ENCODE assay signal across 8 cellular contexts in genomic region chr10:102641880-102642552, GRCh38. TPM values are rescaled to one million over a fixed set of nuclear protein-coding genes. Genes with fewer than 3 reads are reported as not detected.
DNase-seq lines count a peak whose midpoint lies in the region; ATAC-seq and TF ChIP-seq lines count a peak whose summit lies in the region.

No MANE protein-coding gene starts in this region.

- CTCF ChIA-PET in CD8-positive, alpha-beta T cell (lab: Charles Lee) = interaction anchor here (1.0 to 1.8 kb wide), 5 partner anchors 14 to 220 kb away, joined by 3 to 5 read pairs (median 3); no protein-coding TSS in a partner anchor

- peak overlapping the region; percentile 88 for H3K4me3 Mint-ChIP-seq in CD8-positive, alpha-beta T cell

- H3K27me3 ChIP-seq in CD8-positive, alpha-beta T cell (ENCODE audit: insufficient read depth, low read length) = no peaks in the 10 kb centered on the region
- H3K27me3 ChIP-seq in effector memory CD4-positive, alpha-beta T cell (replicated peaks; ENCODE audit: control insufficient read depth, insufficient read depth, low read length, poor library complexity, severe bottlenecking) = no peaks in the 10 kb centered on the region

- H3K36me3 Mint-ChIP-seq in CD8-positive, alpha-beta T cell = peaks cover 15% of the 10 kb centered on the region

- H3K27ac Mint-ChIP-seq in CD8-positive, alpha-beta T cell = peak overlapping the region; percentile 96

- peak overlapping the region; percentile 81 for H3K4me3 ChIP-seq in CD8-positive, alpha-beta T cell (ENCODE audit: low read depth, low read length)
- H3K4me3 ChIP-seq in effector memory CD4-positive, alpha-beta T cell (ENCODE audit: insufficient read depth, low read depth, low read length, poor library complexity, severe bottlenecking) = peak overlapping the region; percentile 92

- intact Hi-C loops in CD8-positive, alpha-beta T cell (cut with DNase I, micrococcal nuclease) = loop anchor here (1.0 to 10.0 kb wide), 16 partner anchors 29 to 1287 kb away; partner anchors contain the start of genes NFKB2 (in 2 of the 2), OGA (in 2 of the 2), WBP1L (in 2 of the 2) and ACTR1A (in 1 of the 2)

- POLR2A ChIA-PET in CD8-positive, alpha-beta T cell (lab: Charles Lee) = interaction anchor here (0.7 to 1.8 kb wide), 12 partner anchors 10 to 824 kb away, joined by 3 to 13 read pairs (median 5); partner anchors contain the start of genes ARL3, OGA, SFXN2 and SUFU

- peaks cover 12% of the 10 kb centered on the region for H3K4me1 ChIP-seq in CD8-positive, alpha-beta T cell (ENCODE audit: insufficient read depth, low read length)
- peaks cover 11% of the 10 kb centered on the region for H3K4me1 ChIP-seq in effector memory CD4-positive, alpha-beta T cell (ENCODE audit: control insufficient read depth, insufficient read depth, low read length, poor library complexity, severe bottlenecking)

- no peaks in the 10 kb centered on the region for H3K9me3 ChIP-seq in CD8-positive, alpha-beta T cell (ENCODE audit: low read length)
- no peaks in the 10 kb centered on the region for H3K9me3 ChIP-seq in effector memory CD4-positive, alpha-beta T cell (ENCODE audit: control insufficient read depth, low read length)

- ATAC-seq in CD8-positive, alpha-beta T cell = peak; percentile 69
- ATAC-seq in GM19467 (IDR thresholded peaks at IDR 0.05; ENCODE audit: unreplicated experiment) = peak; percentile 42

- H3K4me1 Mint-ChIP-seq in CD8-positive, alpha-beta T cell (ENCODE audit: low read depth) = peaks cover 25% of the 10 kb centered on the region

- peak overlapping the region; percentile 71 for H3K27ac ChIP-seq in CD8-positive, alpha-beta T cell (ENCODE audit: low read depth, low read length)
- peak overlapping the region; percentile 89 for H3K27ac ChIP-seq in effector memory CD4-positive, alpha-beta T cell (ENCODE audit: insufficient read depth, low read length, poor library complexity, severe bottlenecking)

- peak; percentile 94 to 99 (median 98) for DNase-seq in CD8-positive, alpha-beta T cell
- DNase-seq in HT-29 (ENCODE audit: low spot score) (peak; percentile 95), lung microvascular endothelial cell (ENCODE audit: low read depth in 2 of 2) (peak; percentile 98 to 99)
- DNase-seq in NK-92 treated with Interleukin-12 subunit alpha and Interleukin-12 subunit beta, amount 100 ng/mL, for 24 hours (lab: John Stamatoyannopoulos, UW) = peak; percentile 98
- DNase-seq in activated CD8-positive, alpha-beta memory T cell treated with anti-CD3 and anti-CD28 coated beads for 4 hours (ENCODE audit: low read depth in 2 of 2) = peak; percentile 96 to 97
- peak; percentile 96 to 97 (median 97) for DNase-seq in effector memory CD4-positive, alpha-beta T cell
- peak; percentile 96 to 98 (median 97) for DNase-seq in stimulated activated CD4-positive, alpha-beta T cell treated with anti-CD3 and anti-CD28 coated beads, TNF-alpha, amount 100 ng/mL, for 4 hours (ENCODE audit: low read depth in 3 of 3)

- no peak for TF ChIP-seq CTCF in CD8-positive, alpha-beta T cell (IDR thresholded peaks at IDR 0.05)

- H3K36me3 ChIP-seq in CD8-positive, alpha-beta T cell (ENCODE audit: insufficient read depth, low read length) = no peaks in the 10 kb centered on the region
- H3K36me3 ChIP-seq in effector memory CD4-positive, alpha-beta T cell (ENCODE audit: control insufficient read depth, insufficient read depth, low read length) = no peaks in the 10 kb centered on the region

- no peaks in the 10 kb centered on the region for H3K27me3 Mint-ChIP-seq in CD8-positive, alpha-beta T cell (ENCODE audit: low read depth)

- H3K9me3 Mint-ChIP-seq in CD8-positive, alpha-beta T cell = no peaks in the 10 kb centered on the region

RNA-seq across cellular contexts. Expression of gene TRIM8, which starts 2.3 kb away (rescaled TPM):
- total RNA-seq in CD8-positive, alpha-beta T cell = 10 to 100 TPM; 47.9 to 53.1 TPM
- 81.2 and 82.3 TPM in 2 replicates for total RNA-seq in HT-29 (2014; rRNA removed; shearing (Covaris generic))
- 42.7 and 67.5 TPM in 2 replicates for total RNA-seq in lung microvascular endothelial cell

Comparison
In these comparisons a context has a peak if more than half of its experiments do, and no peak if none do; other contexts are left out.
1. Peak in every context shown above with its lines: DNase-seq, ATAC-seq, H3K4me3 ChIP-seq and H3K27ac ChIP-seq.